ENCODE assay signal across 18 cellular contexts in genomic region chr17:79341529-79341780, GRCh38.
"Had no signal": no experiment of that assay in that cellular context is flagged by ENCODE, and none has a peak within 500 bp of the region (broad histone marks: within the 10 kb centered on the region; RNA-seq: fewer than 3 reads in every experiment).

No MANE protein-coding gene starts in this region.

- DNase-seq: activated CD4-positive, alpha-beta T cell treated with anti-CD3 and anti-CD28 coated beads, Interleukin-2, amount 10 ng/mL, durations not matched to agents 24 days and 14 days; activated CD8-positive, alpha-beta memory T cell treated with anti-CD3 and anti-CD28 coated beads, Interleukin-2, amount 50 U/mL, for 4 hours; activated CD8-positive, alpha-beta T cell treated with anti-CD3 and anti-CD28 coated beads, Interleukin-2, amount 10 ng/mL, durations not matched to agents 7 days and 5 days; activated gamma-delta T cell; activated T-cell treated with anti-CD3 and anti-CD28 coated beads, Interleukin-2, amount 50 U/mL, for 48 hours; body of pancreas; caudate nucleus; hippocampal formation; left ventricle myocardium inferior; natural killer cell; stimulated activated CD4-positive, alpha-beta T cell treated with anti-CD3 and anti-CD28 coated beads, Interleukin-2, amount 100 ng/mL, for 48 hours; stimulated activated naive CD4-positive, alpha-beta T cell had no signal

- H3K4me3 Mint-ChIP-seq: activated CD4-positive, alpha-beta T cell treated with anti-CD3 and anti-CD28 coated beads, Interleukin-2, amount 10 ng/mL, durations not matched to agents 24 days and 14 days; activated CD8-positive, alpha-beta T cell treated with anti-CD3 and anti-CD28 coated beads, Interleukin-2, amount 10 ng/mL, durations not matched to agents 7 days and 5 days; natural killer cell; WTC11 had no signal

- H3K4me1 ChIP-seq: body of pancreas, esophagus muscularis mucosa, left ventricle myocardium inferior had no signal

- H3K27ac Mint-ChIP-seq: activated CD4-positive, alpha-beta T cell treated with anti-CD3 and anti-CD28 coated beads, Interleukin-2, amount 10 ng/mL, durations not matched to agents 24 days and 14 days; activated CD8-positive, alpha-beta T cell treated with anti-CD3 and anti-CD28 coated beads, Interleukin-2, amount 10 ng/mL, durations not matched to agents 7 days and 5 days; activated naive CD4-positive, alpha-beta T cell treated with anti-CD3 and anti-CD28 coated beads, Interleukin-2, amount 50 U/mL, for 72 hours; natural killer cell; WTC11 had no signal

- H3K27ac ChIP-seq: body of pancreas, esophagus muscularis mucosa, left ventricle myocardium inferior, neutrophil, transverse colon, vagina had no signal

- H3K27me3 ChIP-seq: body of pancreas, vagina had no signal

- H3K4me3 ChIP-seq: body of pancreas, esophagus muscularis mucosa, left ventricle myocardium inferior, transverse colon, vagina had no signal

- H3K4me1 Mint-ChIP-seq: activated CD4-positive, alpha-beta T cell treated with anti-CD3 and anti-CD28 coated beads, Interleukin-2, amount 10 ng/mL, durations not matched to agents 24 days and 14 days had no signal

- H3K36me3 Mint-ChIP-seq: activated naive CD4-positive, alpha-beta T cell treated with anti-CD3 and anti-CD28 coated beads, Interleukin-2, amount 50 U/mL, for 72 hours; natural killer cell had no signal

- H3K9me3 ChIP-seq: body of pancreas, neutrophil, transverse colon, vagina had no signal

- H3K9me3 Mint-ChIP-seq: activated CD4-positive, alpha-beta T cell treated with anti-CD3 and anti-CD28 coated beads, Interleukin-2, amount 10 ng/mL, durations not matched to agents 24 days and 14 days; activated naive CD4-positive, alpha-beta T cell treated with anti-CD3 and anti-CD28 coated beads, Interleukin-2, amount 50 U/mL, for 72 hours; natural killer cell had no signal

- ATAC-seq: activated CD8-positive, alpha-beta T cell treated with anti-CD3 and anti-CD28 coated beads, Interleukin-2, amount 10 ng/mL, durations not matched to agents 7 days and 5 days; activated naive CD4-positive, alpha-beta T cell treated with anti-CD3 and anti-CD28 coated beads, Interleukin-2, amount 50 U/mL, for 72 hours; body of pancreas; WTC11 had no signal

- H3K36me3 ChIP-seq: esophagus muscularis mucosa, left ventricle myocardium inferior, neutrophil, transverse colon, vagina had no signal
